ENCODE assay signal across 8 cellular contexts in the genomic region with DNA sequence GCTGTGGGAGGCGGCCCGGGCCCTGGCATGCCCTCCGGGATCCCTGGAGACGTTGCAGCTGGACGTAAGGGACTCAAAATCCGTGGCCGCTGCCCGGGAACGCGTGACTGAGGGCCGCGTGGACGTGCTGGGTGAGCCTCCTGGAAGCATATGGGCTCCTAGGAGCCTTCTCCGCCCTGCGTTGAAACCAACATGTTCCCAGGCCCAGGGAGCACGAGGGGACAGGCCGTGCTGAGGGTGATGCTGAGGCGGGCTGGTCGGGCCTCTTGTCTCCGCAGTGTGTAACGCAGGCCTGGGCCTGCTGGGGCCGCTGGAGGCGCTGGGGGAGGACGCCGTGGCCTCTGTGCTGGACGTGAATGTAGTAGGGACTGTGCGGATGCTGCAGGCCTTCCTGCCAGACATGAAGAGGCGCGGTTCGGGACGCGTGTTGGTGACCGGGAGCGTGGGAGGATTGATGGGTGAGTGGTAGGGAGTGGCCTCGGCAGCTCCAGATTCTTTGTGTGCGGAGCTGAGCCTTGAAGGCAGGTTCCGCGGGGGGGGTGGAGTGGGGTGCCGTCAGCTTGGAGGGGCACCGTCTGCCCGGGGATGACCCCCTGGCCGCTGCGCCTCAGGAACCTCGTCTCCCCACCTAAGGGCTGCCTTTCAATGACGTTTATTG. TPM values are rescaled to one million over a fixed set of nuclear protein-coding genes. Genes with fewer than 3 reads are reported as not detected.
A peak's percentile ranks its signal among the peaks of the same experiment; 100 is the strongest.
DNase-seq lines count a peak whose midpoint lies in the region; ATAC-seq and TF ChIP-seq lines count a peak whose summit lies in the region.

No MANE protein-coding gene starts in this region.

- no peaks in the 10 kb centered on the region for H3K27me3 Mint-ChIP-seq in naive B cell

- dilution Hi-C loops in mammary epithelial cell (cut with HindIII; ENCODE audit: low sequenced_read_pairs): no loop called here

- peak overlapping the region in 5 of 6 donors; percentile 72 to 99 (median 95) for H3K27ac Mint-ChIP-seq in naive B cell

- no peak for ATAC-seq in naive B cell (ENCODE audit: low read depth in 2 of 2)
- ATAC-seq in HG03520 (IDR thresholded peaks at IDR 0.05; ENCODE audit: unreplicated experiment): no peak
- no peak for ATAC-seq in HG03460 (IDR thresholded peaks at IDR 0.05; ENCODE audit: unreplicated experiment)

- peak overlapping the region; percentile 91 for H3K4me2 ChIP-seq in mammary epithelial cell (ENCODE audit: insufficient read depth, low read depth, low read length)

- CTCF ChIA-PET in AG04450 (lab: Charles Lee) (no interaction called here), mammary epithelial cell (lab: Charles Lee; ENCODE audit: low non-redundant PET) (interaction anchor here (0.6 to 0.7 kb wide), 2 partner anchors 24 kb away, joined by 3 to 8 read pairs; no protein-coding TSS in a partner anchor)

- H3K9me3 ChIP-seq in AG04450 (ENCODE audit: control insufficient read depth, insufficient read depth, low read length) (no peaks in the 10 kb centered on the region; the same call in 1 of the 2 replicates), mammary epithelial cell (replicated peaks; ENCODE audit: insufficient read depth, low read length) (no peaks in the 10 kb centered on the region)

- no peak overlapping the region for H3K9ac ChIP-seq in mammary epithelial cell (ENCODE audit: insufficient read depth, low read length)

- peaks cover 15% of the 10 kb centered on the region for H3K4me1 ChIP-seq in mammary epithelial cell (ENCODE audit: insufficient read depth, low read length)

- H3K36me3 Mint-ChIP-seq in naive B cell: no peaks in the 10 kb centered on the region

- H3K4me1 Mint-ChIP-seq in naive B cell: peaks cover 25 to 60% (median 43%) of the 10 kb centered on the region in 3 donors

- H3K36me3 ChIP-seq in mammary epithelial cell (ENCODE audit: insufficient read depth, low read length): no peaks in the 10 kb centered on the region

- 26% methylated on average over 23 of the region's 45 CpGs for WGBS in mammary epithelial cell (ENCODE audit: low coverage, missing lambda C conversion rate)

- in situ Hi-C loops in mammary epithelial cell (cut with MboI; ENCODE audit: low sequenced_read_pairs in 2 of 2): no loop called here

- POLR2A ChIA-PET in AG04450 (lab: Yijun Ruan, JAX): interaction anchor here (1.7 kb wide), 1 partner anchor 33 kb away, joined by 7 read pairs; no protein-coding TSS in a partner anchor

- no peak for DNase-seq in AG04450 (ENCODE audit: low read depth, low spot score)
- DNase-seq in HFF-Myc (ENCODE audit: extremely low read depth, low read depth): no peak
- DNase-seq in mammary epithelial cell: peak; percentile 81
- no peak for DNase-seq in naive B cell
- DNase-seq in CD1c-positive myeloid dendritic cell (ENCODE audit: extremely low spot score): no peak
- no peak for DNase-seq in HCEC 1CT

- BruUV-seq in mammary epithelial cell (replicated peaks; lab: Mats Ljungman, UMichigan): no TSS peak

- no peaks in the 10 kb centered on the region for H4K20me1 ChIP-seq in mammary epithelial cell (ENCODE audit: insufficient read depth, low read length)

- peak overlapping the region; percentile 94 to 97 (median 96) for H3K4me3 Mint-ChIP-seq in naive B cell

- H3K9me3 Mint-ChIP-seq in naive B cell: no peaks in the 10 kb centered on the region

- H3K79me2 ChIP-seq in mammary epithelial cell (ENCODE audit: insufficient read depth, low read length): peaks cover 25% of the 10 kb centered on the region

- TF ChIP-seq CTCF in AG04450 (IDR thresholded peaks at IDR 0.05; ENCODE audit: low read depth, low read length): no peak
- TF ChIP-seq CTCF in HFF-Myc (IDR thresholded peaks at IDR 0.05; ENCODE audit: low read depth, low read length, missing control alignments): no peak
- peak in 1 of 2 donors; percentile 43 for TF ChIP-seq CTCF in mammary epithelial cell (conservative IDR thresholded peaks at IDR 0.05 in 1 of 2, IDR thresholded peaks at IDR 0.05 in 1 of 2; ENCODE audit: extremely low read depth in 1 of 2, insufficient read depth in 1 of 2, low read depth in 1 of 2, low read length in 2 of 2)

- intact Hi-C loops in mammary epithelial cell (cut with micrococcal nuclease): no loop called here

- H3K27me3 ChIP-seq in AG04450 (ENCODE audit: control insufficient read depth, insufficient read depth, low read length) (no peaks in the 10 kb centered on the region), mammary epithelial cell (ENCODE audit: insufficient read depth, low read length) (no peaks in the 10 kb centered on the region)

- H3K27ac ChIP-seq in AG04450 (ENCODE audit: low read depth, low read length) (no peak overlapping the region), mammary epithelial cell (ENCODE audit: insufficient read depth, low read depth, low read length) (peak overlapping the region; percentile 29)

- H2AFZ ChIP-seq in mammary epithelial cell (ENCODE audit: low read depth, low read length): peak overlapping the region; percentile 93

- H3K4me3 ChIP-seq in AG04450 (ENCODE audit: low read depth, low read length) (peak overlapping the region; percentile 90), HFF-Myc (replicated peaks; ENCODE audit: low read depth, low read length) (peak overlapping the region; percentile 72), mammary epithelial cell (replicated peaks in 1 of 3; ENCODE audit: insufficient read depth in 1 of 3, low read depth in 2 of 3, low read length in 3 of 3) (peak overlapping the region; percentile 81 to 89 (median 89))

RNA-seq across cellular contexts. Expression of gene HSD17B1, which starts 0.6 kb away (rescaled TPM):
- 0.87 and 1.4 TPM in 2 replicates for polyA plus RNA-seq in AG04450 (2011; rRNA removed)
- polyA minus RNA-seq in AG04450 (2011; rRNA and poly(A)+ RNA removed): 0.41 and 0.48 TPM in 2 replicates
- 10 to 100 TPM; 19.3 to 23.8 TPM for total RNA-seq in mammary epithelial cell
- 5.8 TPM for polyA plus RNA-seq in mammary epithelial cell
- polyA minus RNA-seq in mammary epithelial cell: 0.16 TPM
- polyA plus RNA-seq in naive B cell (ENCODE audit: low read depth in 6 of 6): 1 to 10 TPM in 2 of 6 donors, under 1 TPM in 3, not detected in 1; 0.55 to 1.6 (median 0.90) TPM

RNA-seq across cellular contexts. Expression of gene COASY, which starts 8.7 kb away (rescaled TPM):
- polyA plus RNA-seq in AG04450 (2011; rRNA removed) (29.4 and 36.8 TPM in 2 replicates), mammary epithelial cell (61.1 TPM), naive B cell (ENCODE audit: low read depth in 6 of 6) (100 to 1,000 TPM in 1 of 6 donors, 10 to 100 TPM in 5; 40.6 to 104 (median 55.5) TPM)
- 31.4 and 32.0 TPM in 2 replicates for polyA minus RNA-seq in AG04450 (2011; rRNA and poly(A)+ RNA removed)
- total RNA-seq in mammary epithelial cell: 10 to 100 TPM; 26.0 to 90.1 TPM
- polyA minus RNA-seq in mammary epithelial cell: 92.7 TPM

RNA-seq across cellular contexts. Expression of gene MLX, which starts 13.6 kb away (rescaled TPM):
- 35.4 and 38.2 TPM in 2 replicates for polyA plus RNA-seq in AG04450 (2011; rRNA removed)
- 39.0 and 39.7 TPM in 2 replicates for polyA minus RNA-seq in AG04450 (2011; rRNA and poly(A)+ RNA removed)
- 10 to 100 TPM; 24.5 to 40.4 TPM for total RNA-seq in mammary epithelial cell
- 49.3 TPM for polyA plus RNA-seq in mammary epithelial cell
- 26.6 TPM for polyA minus RNA-seq in mammary epithelial cell
- polyA plus RNA-seq in naive B cell (ENCODE audit: low read depth in 6 of 6): 10 to 100 TPM; 26.7 to 48.2 (median 32.9) TPM

RNA-seq across cellular contexts. Expression of gene NAGLU, which starts 17.2 kb away (rescaled TPM):
- polyA plus RNA-seq in AG04450 (2011; rRNA removed) (11.9 and 17.2 TPM in 2 replicates), mammary epithelial cell (17.5 TPM), naive B cell (ENCODE audit: low read depth in 6 of 6) (10 to 100 TPM; 17.1 to 34.9 (median 23.6) TPM)
- 9.9 and 16.9 TPM in 2 replicates for polyA minus RNA-seq in AG04450 (2011; rRNA and poly(A)+ RNA removed)
- total RNA-seq in mammary epithelial cell: 10 to 100 TPM; 22.7 to 25.2 TPM
- 28.6 TPM for polyA minus RNA-seq in mammary epithelial cell

RNA-seq across cellular contexts. Expression of gene PSMC3IP, which starts 24.2 kb away (rescaled TPM):
- 3.0 and 5.1 TPM in 2 replicates for polyA plus RNA-seq in AG04450 (2011; rRNA removed)
- polyA minus RNA-seq in AG04450 (2011; rRNA and poly(A)+ RNA removed): 2.2 and 5.3 TPM in 2 replicates
- 10 to 100 TPM in 1 of 2 donors, 1 to 10 TPM in 1; 2.2 to 25.2 TPM for total RNA-seq in mammary epithelial cell
- polyA plus RNA-seq in mammary epithelial cell: 14.4 TPM
- 8.2 TPM for polyA minus RNA-seq in mammary epithelial cell
- polyA plus RNA-seq in naive B cell (ENCODE audit: low read depth in 6 of 6): 1 to 10 TPM in 5 of 6 donors, not detected in 1; 1.5 to 2.9 (median 2.4) TPM
